19 cellular contexts compared by ENCODE assay signal in the genomic region with DNA sequence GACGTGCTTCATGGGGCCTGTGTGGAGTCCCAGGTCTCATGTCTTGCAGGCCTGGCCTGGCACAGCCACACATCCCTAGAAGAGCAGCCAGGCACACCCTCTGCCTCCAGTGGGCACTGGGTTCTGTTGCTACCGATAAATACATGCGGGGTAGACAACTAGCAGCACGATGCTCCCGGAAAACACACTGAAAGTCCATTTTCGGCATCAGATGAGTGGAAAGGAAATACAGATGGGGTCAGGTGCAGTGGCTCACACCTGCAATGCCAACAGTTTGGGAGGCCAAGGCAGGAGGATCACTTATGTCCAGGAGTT.
DNase-seq lines count a peak whose midpoint lies in the region; ATAC-seq and TF ChIP-seq lines count a peak whose summit lies in the region.
"Had no signal": no experiment of that assay in that cellular context is flagged by ENCODE, and none has a peak within 500 bp of the region (broad histone marks: within the 10 kb centered on the region; RNA-seq: fewer than 3 reads in every experiment).

No MANE protein-coding gene starts in this region.

- no peak for TF ChIP-seq CTCF in neural progenitor cell (IDR thresholded peaks at IDR 0.05)

- peaks cover 25% of the 10 kb centered on the region for H3F3A ChIP-seq in neural progenitor cell (ENCODE audit: low read depth)

- no peaks in the 10 kb centered on the region for H3K4me1 Mint-ChIP-seq in activated CD4-positive, alpha-beta T cell treated with anti-CD3 and anti-CD28 coated beads, Interleukin-2, amount 10 ng/mL, durations not matched to agents 7 days and 5 days
- H3K4me1 Mint-ChIP-seq in activated CD4-positive, alpha-beta T cell treated with anti-CD3 and anti-CD28 coated beads, Interleukin-2, amount 10 ng/mL, durations not matched to agents 24 days and 14 days = no peaks in the 10 kb centered on the region
- peaks cover 27% of the 10 kb centered on the region for H3K4me1 Mint-ChIP-seq in neural progenitor cell

- DNase-seq in activated CD4-positive, alpha-beta T cell treated with anti-CD3 and anti-CD28 coated beads, Interleukin-2, amount 10 ng/mL, durations not matched to agents 7 days and 5 days = no peak
- DNase-seq in activated CD4-positive, alpha-beta T cell treated with anti-CD3 and anti-CD28 coated beads, Interleukin-2, amount 10 ng/mL, durations not matched to agents 24 days and 14 days = no peak
- DNase-seq in cerebellum (ENCODE audit: low spot score) = peak; percentile 49
- DNase-seq in neural progenitor cell (ENCODE audit: low spot score) = no peak
- no peak for DNase-seq in NCI-H2227 treated with DMSO at 0.1 percent for 48 hours (lab: John Stamatoyannopoulos, UW)
- no peak for DNase-seq in GM03348 (ENCODE audit: low spot score)
- DNase-seq in ureter (ENCODE audit: low spot score) = no peak
- DNase-seq: ACHN; CD4-positive, alpha-beta memory T cell; DND-41; HFFc6; KBM-7; NCI-H1092 treated with DMSO at 0.1 percent for 48 hours; NCI-H1436 treated with DMSO at 0.1 percent for 48 hours; NCI-H1930 had no signal

- no peak overlapping the region for H3K4me3 ChIP-seq in neural progenitor cell
- H3K4me3 ChIP-seq: SJSA1 had no signal

- H4K20me1 ChIP-seq in neural progenitor cell (ENCODE audit: low read depth) = peaks cover 18% of the 10 kb centered on the region

- peaks cover 16% of the 10 kb centered on the region for H3K4me1 ChIP-seq in neural progenitor cell
- H3K4me1 ChIP-seq: SJSA1 had no signal

- POLR2A ChIA-PET in activated CD4-positive, alpha-beta T cell treated with anti-CD3 and anti-CD28 coated beads, Interleukin-2, amount 10 ng/mL, durations not matched to agents 7 days and 5 days (lab: Charles Lee) = no interaction called here

- H3K79me2 ChIP-seq in neural progenitor cell (ENCODE audit: low read depth) = no peaks in the 10 kb centered on the region

- ATAC-seq in HG03108 (IDR thresholded peaks at IDR 0.05; ENCODE audit: unreplicated experiment) = no peak

- H3K4me2 ChIP-seq in neural progenitor cell = peak overlapping the region; percentile 13

- H3K27ac Mint-ChIP-seq in activated CD4-positive, alpha-beta T cell treated with anti-CD3 and anti-CD28 coated beads, Interleukin-2, amount 10 ng/mL, durations not matched to agents 7 days and 5 days = peak overlapping the region; percentile 60
- no peak overlapping the region for H3K27ac Mint-ChIP-seq in activated CD4-positive, alpha-beta T cell treated with anti-CD3 and anti-CD28 coated beads, Interleukin-2, amount 10 ng/mL, durations not matched to agents 24 days and 14 days
- no peak overlapping the region for H3K27ac Mint-ChIP-seq in neural progenitor cell
- H3K27ac Mint-ChIP-seq: CD4-positive, alpha-beta memory T cell; HFFc6 had no signal

- H3K27ac ChIP-seq in neural progenitor cell = no peak overlapping the region
- H3K27ac ChIP-seq: 22Rv1; BLaER1 treated with 17β-estradiol and CSF1 and Interleukin-3, amounts not matched to agents 10 nM and 100 nM; SJSA1 had no signal

- H3K27me3 Mint-ChIP-seq in activated CD4-positive, alpha-beta T cell treated with anti-CD3 and anti-CD28 coated beads, Interleukin-2, amount 10 ng/mL, durations not matched to agents 7 days and 5 days = no peaks in the 10 kb centered on the region
- H3K27me3 Mint-ChIP-seq in activated CD4-positive, alpha-beta T cell treated with anti-CD3 and anti-CD28 coated beads, Interleukin-2, amount 10 ng/mL, durations not matched to agents 24 days and 14 days = no peaks in the 10 kb centered on the region
- peaks cover 8% of the 10 kb centered on the region for H3K27me3 Mint-ChIP-seq in neural progenitor cell (ENCODE audit: insufficient read depth, low read depth)
- H3K27me3 Mint-ChIP-seq: CD4-positive, alpha-beta memory T cell had no signal

- no peaks in the 10 kb centered on the region for H3K9me3 ChIP-seq in neural progenitor cell (ENCODE audit: low read depth)
- H3K9me3 ChIP-seq: BLaER1 treated with 17β-estradiol and CSF1 and Interleukin-3, amounts not matched to agents 10 nM and 100 nM; SJSA1 had no signal

- no peak overlapping the region for H3K4me3 Mint-ChIP-seq in activated CD4-positive, alpha-beta T cell treated with anti-CD3 and anti-CD28 coated beads, Interleukin-2, amount 10 ng/mL, durations not matched to agents 7 days and 5 days
- H3K4me3 Mint-ChIP-seq in activated CD4-positive, alpha-beta T cell treated with anti-CD3 and anti-CD28 coated beads, Interleukin-2, amount 10 ng/mL, durations not matched to agents 24 days and 14 days = no peak overlapping the region
- H3K4me3 Mint-ChIP-seq in neural progenitor cell = no peak overlapping the region
- H3K4me3 Mint-ChIP-seq: HFFc6 had no signal

- intact Hi-C loops in activated CD4-positive, alpha-beta T cell treated with anti-CD3 and anti-CD28 coated beads, Interleukin-2, amount 10 ng/mL, durations not matched to agents 24 days and 14 days (cut with micrococcal nuclease) = no loop called here

- H3K27me3 ChIP-seq in neural progenitor cell = no peaks in the 10 kb centered on the region
- H3K27me3 ChIP-seq: BLaER1 treated with 17β-estradiol and CSF1 and Interleukin-3, amounts not matched to agents 10 nM and 100 nM; SJSA1 had no signal

- H2AFZ ChIP-seq in neural progenitor cell (replicated peaks) = no peak overlapping the region

- H3K9me3 Mint-ChIP-seq in activated CD4-positive, alpha-beta T cell treated with anti-CD3 and anti-CD28 coated beads, Interleukin-2, amount 10 ng/mL, durations not matched to agents 7 days and 5 days = no peaks in the 10 kb centered on the region
- H3K9me3 Mint-ChIP-seq in activated CD4-positive, alpha-beta T cell treated with anti-CD3 and anti-CD28 coated beads, Interleukin-2, amount 10 ng/mL, durations not matched to agents 24 days and 14 days = no peaks in the 10 kb centered on the region
- H3K9me3 Mint-ChIP-seq in neural progenitor cell = no peaks in the 10 kb centered on the region
- H3K9me3 Mint-ChIP-seq: CD4-positive, alpha-beta memory T cell had no signal

- CTCF ChIA-PET in activated CD4-positive, alpha-beta T cell treated with anti-CD3 and anti-CD28 coated beads, Interleukin-2, amount 10 ng/mL, durations not matched to agents 7 days and 5 days (lab: Charles Lee) = interaction anchor here (0.5 to 2.9 kb wide), 4 partner anchors 14 to 580 kb away, joined by 3 to 11 read pairs (median 3); no protein-coding TSS in a partner anchor

- H3K36me3 Mint-ChIP-seq in activated CD4-positive, alpha-beta T cell treated with anti-CD3 and anti-CD28 coated beads, Interleukin-2, amount 10 ng/mL, durations not matched to agents 7 days and 5 days (ENCODE audit: low read depth) = no peaks in the 10 kb centered on the region
- no peaks in the 10 kb centered on the region for H3K36me3 Mint-ChIP-seq in activated CD4-positive, alpha-beta T cell treated with anti-CD3 and anti-CD28 coated beads, Interleukin-2, amount 10 ng/mL, durations not matched to agents 24 days and 14 days (ENCODE audit: low read depth)
- peaks cover 31% of the 10 kb centered on the region for H3K36me3 Mint-ChIP-seq in neural progenitor cell

- H3K9ac ChIP-seq in neural progenitor cell = no peak overlapping the region

- no peaks in the 10 kb centered on the region for H3K36me3 ChIP-seq in neural progenitor cell
